Comparison of ENCODE assay signal across 10 cellular contexts in genomic region chr1:230277201-230277771, GRCh38.
A peak's percentile ranks its signal among the peaks of the same experiment; 100 is the strongest.
DNase-seq lines count a peak whose midpoint lies in the region; FAIRE-seq and TF ChIP-seq lines count a peak whose summit lies in the region.
"Had no signal": no experiment of that assay in that cellular context is flagged by ENCODE, and none has a peak within 500 bp of the region (broad histone marks: within the 10 kb centered on the region; RNA-seq: fewer than 3 reads in every experiment).

No MANE protein-coding gene starts in this region.

- no peak overlapping the region for H2BK5ac ChIP-seq in H1 (ENCODE audit: low read depth, low read length)

- no peaks in the 10 kb centered on the region for H3K27me3 Mint-ChIP-seq in activated T-cell treated with anti-CD3 and anti-CD28 coated beads, Interleukin-2, amount 50 U/mL, for 24 hours

- peak; percentile 22 to 46 for TF ChIP-seq RAD21 in H1 (IDR thresholded peaks at IDR 0.05 in 1 of 2, conservative IDR thresholded peaks at IDR 0.05 in 1 of 2; ENCODE audit: low read depth in 2 of 2, low read length in 2 of 2)

- H3K4ac ChIP-seq in H1 (replicated peaks; ENCODE audit: insufficient read length, low read depth, low read length), result no peak overlapping the region

- H4K5ac ChIP-seq in H1 (ENCODE audit: insufficient read length, low read depth, low read length), result no peak overlapping the region

- peak overlapping the region; percentile 63 for H3K27ac Mint-ChIP-seq in activated T-cell treated with anti-CD3 and anti-CD28 coated beads, Interleukin-2, amount 50 U/mL, for 24 hours

- H3K18ac ChIP-seq in H1 (ENCODE audit: extremely low read depth, low read length), result no peak overlapping the region

- POLR2A ChIA-PET in H1 (lab: Charles Lee; ENCODE audit: partially characterized antibody), result interaction anchor here (0.7 to 3.0 kb wide), 5 partner anchors 11 to 621 kb away, joined by 3 to 14 read pairs (median 3); no protein-coding TSS in a partner anchor

- H2BK120ac ChIP-seq in H1 (replicated peaks; ENCODE audit: low read depth, low read length), result no peak overlapping the region

- no peak overlapping the region for H2AK5ac ChIP-seq in H1 (ENCODE audit: low read depth, low read length)

- peaks cover 56% of the 10 kb centered on the region for H3K4me1 Mint-ChIP-seq in activated T-cell treated with anti-CD3 and anti-CD28 coated beads, Interleukin-2, amount 50 U/mL, for 24 hours (ENCODE audit: low read depth)

- TF ChIP-seq EP300 in H1 (IDR thresholded peaks at IDR 0.05; ENCODE audit: borderline replicate concordance in 1 of 2, low read depth in 2 of 2, low read length in 2 of 2) (peak in 1 of 2 experiments; percentile 81; a peak in 1 of 3 replicates), suprapubic skin (IDR thresholded peaks at IDR 0.05) (no peak)

- 10% methylated on average over 12 of the region's 12 CpGs; no CpG with 5 or more reads in 1 of the 2 experiments for WGBS in H1 (ENCODE audit: extremely low coverage in 1 of 2, insufficient coverage in 1 of 2, insufficient read length in 1 of 2, insufficient replicate concordance in 2 of 2, low coverage in 1 of 2, low lambda C conversion rate in 2 of 2, missing lambda C conversion rate in 1 of 2), 2 experiments
- 69% methylated on average over 12 of the region's 12 CpGs for whole genome bisulfite sequencing in suprapubic skin

- no peak overlapping the region for H2BK15ac ChIP-seq in H1 (ENCODE audit: low read length)

- no peaks in the 10 kb centered on the region for H3K9me3 ChIP-seq in H1 (ENCODE audit: insufficient read depth in 2 of 2, low read depth in 1 of 2, low read length in 1 of 2)
- no peaks in the 10 kb centered on the region for H3K9me3 ChIP-seq in suprapubic skin
- H3K9me3 ChIP-seq in SJCRH30 (replicated peaks), result no peaks in the 10 kb centered on the region

- H3K4me3 ChIP-seq in H1 (ENCODE audit: extremely low read depth in 1 of 4, insufficient read depth in 2 of 4, low read depth in 3 of 4, low read length in 4 of 4) (peak overlapping the region in 3 of 4 experiments; percentile 18 to 38 (median 32); a peak in 3 of 8 replicates), suprapubic skin (no peak overlapping the region), SJCRH30 (no peak overlapping the region)

- H3K27ac ChIP-seq in H1 (ENCODE audit: low read depth, low read length) (no peak overlapping the region), suprapubic skin (no peak overlapping the region), SJCRH30 (no peak overlapping the region)

- H3K4me2 ChIP-seq in H1 (ENCODE audit: insufficient read depth in 1 of 2, low read depth in 2 of 2, low read length in 2 of 2), result peak overlapping the region; percentile 39 to 55

- H3K36me3 ChIP-seq in H1 (ENCODE audit: control insufficient read depth in 2 of 4, insufficient read depth in 4 of 4, low read length in 3 of 4), result peaks cover 0 to 19% (median 1%) of the 10 kb centered on the region in 4 experiments; a peak in 3 of 8 replicates
- peaks cover 63% of the 10 kb centered on the region for H3K36me3 ChIP-seq in suprapubic skin
- H3K36me3 ChIP-seq in SJCRH30, result peaks cover 22% of the 10 kb centered on the region

- no peak overlapping the region for H3K23ac ChIP-seq in H1 (ENCODE audit: insufficient read length)

- no peak overlapping the region for H3K9ac ChIP-seq in H1 (replicated peaks in 1 of 4; ENCODE audit: extremely low read depth in 1 of 4, low read depth in 3 of 4, low read length in 3 of 4)

- peak in 2 of 3 experiments; percentile 7 to 28; a peak in 2 of 4 replicates for TF ChIP-seq CTCF in H1 (IDR thresholded peaks at IDR 0.05; ENCODE audit: control extremely low read depth in 1 of 3, insufficient read depth in 1 of 3, low read depth in 1 of 3, low read length in 3 of 3)
- TF ChIP-seq CTCF in suprapubic skin (IDR thresholded peaks at IDR 0.05), result no peak

- H3K14ac ChIP-seq in H1 (ENCODE audit: insufficient read length), result no peak overlapping the region

- no peaks in the 10 kb centered on the region for H3K9me3 Mint-ChIP-seq in activated T-cell treated with anti-CD3 and anti-CD28 coated beads, Interleukin-2, amount 50 U/mL, for 24 hours

- H2BK12ac ChIP-seq in H1 (ENCODE audit: low read depth, low read length), result no peak overlapping the region

- CTCF ChIA-PET in H1 (lab: Charles Lee; ENCODE audit: partially characterized antibody), result interaction anchor here (0.7 to 2.1 kb wide), 10 partner anchors 11 to 616 kb away, joined by 3 to 10 read pairs (median 3); no protein-coding TSS in a partner anchor

- no peak overlapping the region for H4K91ac ChIP-seq in H1 (replicated peaks; ENCODE audit: insufficient read length, low read length)

- peaks cover 84% of the 10 kb centered on the region for H3K36me3 Mint-ChIP-seq in activated T-cell treated with anti-CD3 and anti-CD28 coated beads, Interleukin-2, amount 50 U/mL, for 24 hours (ENCODE audit: low read depth)

- no peak overlapping the region for H2AFZ ChIP-seq in H1 (ENCODE audit: low read length)

- no peak overlapping the region for H3K56ac ChIP-seq in H1 (replicated peaks; ENCODE audit: insufficient read length, low read depth, low read length)

- peak; percentile 26 for DNase-seq in activated T-cell treated with anti-CD3 and anti-CD28 coated beads, Interleukin-2, amount 50 U/mL, for 24 hours
- DNase-seq in activated T-cell treated with anti-CD3 and anti-CD28 coated beads, Interleukin-2, amount 50 U/mL, for 1 hour, result no peak
- peak; percentile 67 for DNase-seq in NCI-H2107 (lab: John Stamatoyannopoulos, UW)
- DNase-seq in H1 (ENCODE audit: low read depth in 1 of 2, low spot score in 2 of 2), result peak; percentile 74 to 87
- peak; percentile 15 to 35 for DNase-seq in suprapubic skin (ENCODE audit: low spot score in 2 of 2)
- no peak for DNase-seq in SJCRH30
- no peak for DNase-seq in DMS79 (lab: John Stamatoyannopoulos, UW)
- no peak for DNase-seq in activated CD4-positive, alpha-beta T cell treated with anti-CD3 and anti-CD28 coated beads, Interleukin-2, amount 50 U/mL, for 1 hour
- DNase-seq: anterior cingulate cortex, NCI-H1436 treated with DMSO at 0.1 percent for 48 hours had no signal

- no peaks in the 10 kb centered on the region for H3K23me2 ChIP-seq in H1 (ENCODE audit: low read depth, low read length)

- H3K27me3 ChIP-seq in H1 (replicated peaks in 1 of 4; ENCODE audit: control insufficient read depth in 3 of 4, extremely low read depth in 1 of 4, insufficient read depth in 3 of 4, low read length in 3 of 4) (no peaks in the 10 kb centered on the region), suprapubic skin (no peaks in the 10 kb centered on the region), SJCRH30 (no peaks in the 10 kb centered on the region)

- no peaks in the 10 kb centered on the region for H3K79me2 ChIP-seq in H1 (ENCODE audit: control insufficient read depth in 1 of 2, insufficient read depth in 2 of 2, low read length in 2 of 2)

- FAIRE-seq in H1 (lab: Jason Lieb, UNC), result peak; percentile 98

- no peak overlapping the region for H3K4me3 Mint-ChIP-seq in activated T-cell treated with anti-CD3 and anti-CD28 coated beads, Interleukin-2, amount 50 U/mL, for 24 hours

- TF ChIP-seq POLR2A in H1 (IDR thresholded peaks at IDR 0.05; ENCODE audit: control extremely low read depth in 1 of 2, low read depth in 2 of 2, low read length in 2 of 2), result no peak
- TF ChIP-seq POLR2A in suprapubic skin (IDR thresholded peaks at IDR 0.05), result no peak

- peaks cover 0 to 3% of the 10 kb centered on the region in 2 experiments for H4K20me1 ChIP-seq in H1 (replicated peaks in 1 of 2; ENCODE audit: control insufficient read depth in 1 of 2, insufficient read depth in 2 of 2, low read length in 2 of 2)

- no peak overlapping the region for H4K8ac ChIP-seq in H1 (ENCODE audit: extremely low read depth, insufficient read depth, low read length)

- peaks cover 9 to 20% (median 11%) of the 10 kb centered on the region in 4 experiments for H3K4me1 ChIP-seq in H1 (replicated peaks in 1 of 4; ENCODE audit: control insufficient read depth in 3 of 4, insufficient read depth in 4 of 4, low read length in 3 of 4)
- H3K4me1 ChIP-seq in suprapubic skin, result no peaks in the 10 kb centered on the region
- H3K4me1 ChIP-seq in SJCRH30, result no peaks in the 10 kb centered on the region

- no peak overlapping the region for H2BK20ac ChIP-seq in H1 (ENCODE audit: low read length)

- H3K79me1 ChIP-seq in H1 (ENCODE audit: low read depth, low read length), result no peaks in the 10 kb centered on the region; the same call in 1 of the 2 replicates

TF ChIP-seq in H1, 55 proteins besides CTCF, POLR2A, EP300 and RAD21 (continues in another document):
- TF ChIP-seq JUND (IDR thresholded peaks at IDR 0.05; ENCODE audit: low read length) (no peak; the same call in 1 of the 2 replicates), SAP30 (IDR thresholded peaks at IDR 0.05; ENCODE audit: insufficient read depth, insufficient replicate concordance, low read length) (peak; percentile 85), RFX5 (IDR thresholded peaks at IDR 0.05; ENCODE audit: borderline replicate concordance, low read depth, low read length) (no peak), E2F6 (IDR thresholded peaks at IDR 0.05) (no peak), CEBPB (IDR thresholded peaks at IDR 0.05; ENCODE audit: low read depth, low read length) (no peak), RBBP5 (IDR thresholded peaks at IDR 0.05; ENCODE audit: borderline replicate concordance, low read depth, low read length) (no peak), RNF2 (IDR thresholded peaks at IDR 0.05; ENCODE audit: borderline replicate concordance, low read depth, low read length, missing control alignments, poor library complexity, severe bottlenecking) (no peak), TBP (IDR thresholded peaks at IDR 0.05; ENCODE audit: low read depth, low read length) (no peak), TEAD4 (IDR thresholded peaks at IDR 0.05; ENCODE audit: low read depth, low read length) (peak; percentile 97), ASH2L (IDR thresholded peaks at IDR 0.05; ENCODE audit: low read length) (peak; percentile 51), NANOG (IDR thresholded peaks at IDR 0.05; ENCODE audit: insufficient read depth, low read depth, low read length, poor library complexity, severe bottlenecking) (peak; percentile 75), SIX5 (IDR thresholded peaks at IDR 0.05; ENCODE audit: low read depth, low read length) (no peak), KDM1A (IDR thresholded peaks at IDR 0.05; ENCODE audit: borderline replicate concordance, low read length) (no peak)
- TF ChIP-seq, protein P1, sequence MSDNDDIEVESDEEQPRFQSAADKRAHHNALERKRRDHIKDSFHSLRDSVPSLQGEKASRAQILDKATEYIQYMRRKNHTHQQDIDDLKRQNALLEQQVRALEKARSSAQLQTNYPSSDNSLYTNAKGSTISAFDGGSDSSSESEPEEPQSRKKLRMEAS (IDR thresholded peaks at IDR 0.05), result no peak

Comparison
In these comparisons a context has a peak if more than half of its experiments do, and no peak if none do; other contexts are left out.
1. DNase-seq: peak in activated T-cell treated with anti-CD3 and anti-CD28 coated beads, Interleukin-2, amount 50 U/mL, for 24 hours (single experiment), NCI-H2107 (single experiment), H1 (2 of 2) and suprapubic skin (2 of 2); none in activated T-cell treated with anti-CD3 and anti-CD28 coated beads, Interleukin-2, amount 50 U/mL, for 1 hour (single experiment), SJCRH30 (0 of 2), DMS79 (single experiment) and activated CD4-positive, alpha-beta T cell treated with anti-CD3 and anti-CD28 coated beads, Interleukin-2, amount 50 U/mL, for 1 hour (single experiment).
2. H3K4me3 ChIP-seq: peak in H1 (3 of 4); none in suprapubic skin (single experiment) and SJCRH30 (single experiment).
3. CTCF ChIP-seq: peak in H1 (2 of 3); none in suprapubic skin (0 of 2).